17 cellular contexts compared by ENCODE assay signal in the genomic region with DNA sequence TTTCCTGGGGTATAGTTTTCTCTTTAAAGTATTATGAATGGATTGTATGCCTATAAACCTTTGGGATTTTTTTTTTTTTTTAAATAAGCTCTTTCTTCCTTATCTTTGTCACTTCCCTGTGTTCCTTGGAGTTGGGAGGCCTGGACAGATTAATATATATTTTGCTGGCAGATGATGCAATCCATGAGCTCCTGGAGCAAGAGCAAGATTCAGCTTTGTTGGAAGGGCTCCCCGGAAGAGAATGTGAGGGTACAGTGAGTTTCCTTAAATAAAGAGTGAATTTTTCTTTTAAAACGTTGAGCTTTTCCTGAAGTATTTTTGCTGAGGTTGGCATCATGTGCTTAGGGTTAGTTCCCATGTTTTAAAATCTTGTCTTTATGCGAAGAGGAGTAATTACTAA.
DNase-seq lines count a peak whose midpoint lies in the region; ATAC-seq and TF ChIP-seq lines count a peak whose summit lies in the region.
"Had no signal": no experiment of that assay in that cellular context is flagged by ENCODE, and none has a peak within 500 bp of the region (broad histone marks: within the 10 kb centered on the region; RNA-seq: fewer than 3 reads in every experiment).

No MANE protein-coding gene starts in this region.

- DNase-seq in HCT116 (ENCODE audit: low read depth, low spot score) (no peak), SW480 (ENCODE audit: low spot score) (peak; percentile 14), choroid plexus epithelial cell (ENCODE audit: low read depth) (peak; percentile 6), mesenchymal stem cell (peak; percentile 4)
- DNase-seq: BE2C; CD4-positive, alpha-beta memory T cell; Karpas-422; NCI-H1105 treated with DMSO at 0.1 percent for 48 hours; NCI-H1694 treated with DMSO at 0.1 percent for 48 hours; NCI-H2107; NCI-H226; PC-3 had no signal

- POLR2A ChIA-PET in HCT116 (lab: Charles Lee): no interaction called here

- no peak overlapping the region for H2BK5ac ChIP-seq in mesenchymal stem cell (ENCODE audit: low read depth, low read length, poor library complexity, severe bottlenecking)

- BruUV-seq in HCT116 (replicated peaks; lab: Mats Ljungman, UMichigan): no TSS peak

- H4K91ac ChIP-seq in mesenchymal stem cell (ENCODE audit: low read length): no peak overlapping the region

- no peaks in the 10 kb centered on the region for H3K79me1 ChIP-seq in mesenchymal stem cell (replicated peaks; ENCODE audit: low read length, poor library complexity, severe bottlenecking)

- H3K4me1 ChIP-seq in HCT116 (ENCODE audit: control insufficient read depth in 1 of 2, insufficient read depth in 2 of 2, low read length in 2 of 2): no peaks in the 10 kb centered on the region
- H3K4me1 ChIP-seq in mesenchymal stem cell (ENCODE audit: control insufficient read depth, insufficient read depth, low read depth, low read length): no peaks in the 10 kb centered on the region
- H3K4me1 ChIP-seq: BE2C, SJSA1 had no signal

- H3K36me3 ChIP-seq in HCT116 (ENCODE audit: control insufficient read depth in 1 of 2, insufficient read depth in 2 of 2, low read length in 2 of 2) (no peaks in the 10 kb centered on the region), mesenchymal stem cell (ENCODE audit: control insufficient read depth in 1 of 2, insufficient read depth in 2 of 2, low read depth in 1 of 2, low read length in 2 of 2) (no peaks in the 10 kb centered on the region)
- H3K36me3 ChIP-seq: BE2C, SJSA1 had no signal

- H3K23ac ChIP-seq in mesenchymal stem cell (ENCODE audit: low read length in 2 of 2): no peak overlapping the region

- TF ChIP-seq POLR2A in HCT116 (IDR thresholded peaks at IDR 0.05; ENCODE audit: borderline replicate concordance, extremely low read depth, insufficient read depth, insufficient read length): no peak

- H2AK5ac ChIP-seq in mesenchymal stem cell (ENCODE audit: low read length, severe bottlenecking): no peak overlapping the region

- no peak overlapping the region for H3K14ac ChIP-seq in mesenchymal stem cell (ENCODE audit: low read length in 2 of 2)

- H2BK120ac ChIP-seq in mesenchymal stem cell (ENCODE audit: low read depth, low read length): no peak overlapping the region

- CTCF ChIA-PET in HCT116 (lab: Charles Lee): interaction anchor here (1.2 kb wide), 1 partner anchor 42 kb away, joined by 3 read pairs; no protein-coding TSS in a partner anchor

- H3K4ac ChIP-seq in mesenchymal stem cell (ENCODE audit: low read depth in 1 of 2, low read length in 2 of 2): no peak overlapping the region

- H4K20me1 ChIP-seq in HCT116 (ENCODE audit: insufficient read depth): no peaks in the 10 kb centered on the region

- no peak overlapping the region for H4K8ac ChIP-seq in mesenchymal stem cell (ENCODE audit: low read length)

- RAD21 ChIA-PET in HCT116 (lab: Charles Lee; ENCODE audit: low non-redundant PET in 1 of 2, low total read pairs in 2 of 2, uncharacterized antibody in 2 of 2, unreplicated experiment in 2 of 2): no interaction called here

- no peak overlapping the region for H3K9ac ChIP-seq in HCT116 (ENCODE audit: low read length)
- no peak overlapping the region for H3K9ac ChIP-seq in mesenchymal stem cell (ENCODE audit: low read length)

- H3K27ac ChIP-seq in HCT116 (ENCODE audit: low read depth, low read length) (no peak overlapping the region), mesenchymal stem cell (ENCODE audit: low read length, poor library complexity, severe bottlenecking) (no peak overlapping the region)
- H3K27ac ChIP-seq: SJSA1 had no signal

- no peak overlapping the region for H3K4me3 ChIP-seq in HCT116 (replicated peaks in 1 of 2; ENCODE audit: low read depth in 1 of 2, low read length in 2 of 2)
- no peak overlapping the region for H3K4me3 ChIP-seq in choroid plexus epithelial cell (ENCODE audit: low read depth, low read length)
- H3K4me3 ChIP-seq in mesenchymal stem cell (ENCODE audit: insufficient read depth in 1 of 2, low read depth in 1 of 2, low read length in 2 of 2): no peak overlapping the region
- H3K4me3 ChIP-seq: SJSA1 had no signal

- no peaks in the 10 kb centered on the region for H3K9me2 ChIP-seq in HCT116 (ENCODE audit: insufficient read depth)

- intact Hi-C loops in HCT116 (cut with micrococcal nuclease): no loop called here

- no peaks in the 10 kb centered on the region for H3K9me3 ChIP-seq in HCT116 (ENCODE audit: control insufficient read depth in 1 of 2, insufficient read depth in 1 of 2, low read depth in 1 of 2, low read length in 2 of 2)
- no peaks in the 10 kb centered on the region for H3K9me3 ChIP-seq in mesenchymal stem cell (ENCODE audit: control insufficient read depth, low read length)
- H3K9me3 ChIP-seq: BE2C, SJSA1 had no signal

- H2BK12ac ChIP-seq in mesenchymal stem cell (ENCODE audit: low read length in 2 of 2): no peak overlapping the region

- TF ChIP-seq CTCF in HCT116 (IDR thresholded peaks at IDR 0.05 in 2 of 3, conservative IDR thresholded peaks at IDR 0.05 in 1 of 3; ENCODE audit: borderline replicate concordance in 1 of 3, insufficient read depth in 1 of 3, low read depth in 2 of 3, low read length in 2 of 3): no peak
- TF ChIP-seq CTCF in choroid plexus epithelial cell (conservative IDR thresholded peaks at IDR 0.05; ENCODE audit: low read depth, low read length): no peak

- ATAC-seq in HCT116 (no peak), GM19455 (IDR thresholded peaks at IDR 0.05; ENCODE audit: unreplicated experiment) (no peak), HG02623 (IDR thresholded peaks at IDR 0.05; ENCODE audit: unreplicated experiment) (no peak), esophagus mucosa (no peak), GM18867 (IDR thresholded peaks at IDR 0.05; ENCODE audit: unreplicated experiment) (no peak)
- ATAC-seq: PC-3 had no signal

- H3K4me2 ChIP-seq in HCT116 (ENCODE audit: low read length) (no peak overlapping the region), mesenchymal stem cell (ENCODE audit: low read length, poor library complexity, severe bottlenecking) (no peak overlapping the region)

- H3K27me3 ChIP-seq in HCT116 (ENCODE audit: insufficient read depth, low read length) (no peaks in the 10 kb centered on the region), mesenchymal stem cell (ENCODE audit: control insufficient read depth in 1 of 2, insufficient read depth in 1 of 2, low read length in 2 of 2) (no peaks in the 10 kb centered on the region)
- H3K27me3 ChIP-seq: BE2C, SJSA1 had no signal

- no peak overlapping the region for H2BK15ac ChIP-seq in mesenchymal stem cell (ENCODE audit: low read depth, poor library complexity, severe bottlenecking)

- WGBS in mesenchymal stem cell: 77% methylated on average over 2 of the region's 3 CpGs

- H2AFZ ChIP-seq in HCT116 (ENCODE audit: low read depth, low read length, poor library complexity, severe bottlenecking) (no peak overlapping the region), mesenchymal stem cell (ENCODE audit: low read depth, low read length) (no peak overlapping the region)

- no peak overlapping the region for H3K18ac ChIP-seq in mesenchymal stem cell (ENCODE audit: low read depth in 1 of 2, low read length in 2 of 2)

- no peaks in the 10 kb centered on the region for H3K79me2 ChIP-seq in HCT116 (ENCODE audit: insufficient read depth, low read length)

- no peak for TF ChIP-seq RAD21 in HCT116 (IDR thresholded peaks at IDR 0.05; ENCODE audit: low read depth)

TF ChIP-seq in HCT116, 20 proteins besides CTCF, POLR2A, EP300 and RAD21:
- TF ChIP-seq SP1 (IDR thresholded peaks at IDR 0.05; ENCODE audit: low read depth): no peak
- TF ChIP-seq CEBPB (IDR thresholded peaks at IDR 0.05; ENCODE audit: low read depth): peak; percentile 72
